Comparison of ENCODE assay signal across 27 cellular contexts in genomic region chr12:95494888-95495287, GRCh38. TPM values are rescaled to one million over a fixed set of nuclear protein-coding genes. Genes with fewer than 3 reads are reported as not detected.
"Had no signal": no experiment of that assay in that cellular context is flagged by ENCODE, and none has a peak within 500 bp of the region (broad histone marks: within the 10 kb centered on the region; RNA-seq: fewer than 3 reads in every experiment).

No MANE protein-coding gene starts in this region.

- ATAC-seq: activated CD8-positive, alpha-beta T cell treated with anti-CD3 and anti-CD28 coated beads for 36 hours; activated T-cell treated with anti-CD3 and anti-CD28 coated beads, Interleukin-2, amount 50 U/mL, for 4 hours; activated T-helper 17 cell treated with anti-CD3 and anti-CD28 coated beads, Interleukin-2, amount 50 U/mL, for 72 hours; esophagus mucosa; WTC11 had no signal

- H3K4me3 Mint-ChIP-seq: activated CD8-positive, alpha-beta T cell treated with anti-CD3 and anti-CD28 coated beads for 36 hours; activated naive CD8-positive, alpha-beta T cell; activated T-cell treated with anti-CD3 and anti-CD28 coated beads, Interleukin-2, amount 50 U/mL, for 4 hours; activated T-helper 17 cell treated with anti-CD3 and anti-CD28 coated beads, Interleukin-2, amount 50 U/mL, for 72 hours; central memory CD8-positive, alpha-beta T cell; dendritic cell treated with granulocyte-macrophage colony-stimulating factor and Interleukin-4, amounts not matched to agents 40 ng/mL and 50 ng/mL, for 4 days; endodermal cell; WTC11 had no signal

- DNase-seq: activated CD4-positive, alpha-beta T cell treated with anti-CD3 and anti-CD28 coated beads for 1 hour; activated CD4-positive, alpha-beta T cell treated with anti-CD3 and anti-CD28 coated beads for 48 hours; activated CD4-positive, alpha-beta T cell treated with anti-CD3 and anti-CD28 coated beads, Interleukin-2, amount 50 U/mL, for 1 hour; activated CD4-positive, alpha-beta T cell treated with anti-CD3 and anti-CD28 coated beads, Interleukin-2, amount 50 U/mL, for 48 hours; activated CD8-positive, alpha-beta memory T cell treated with anti-CD3 and anti-CD28 coated beads for 24 hours; activated CD8-positive, alpha-beta T cell treated with anti-CD3 and anti-CD28 coated beads for 36 hours; activated effector memory CD4-positive, alpha-beta T cell treated with Interleukin-2 at 50 U/mL for 16 hours; activated gamma-delta T cell treated with Interleukin-2 at 50 U/mL for 16 hours; activated naive CD4-positive, alpha-beta T cell treated with anti-CD3 and anti-CD28 coated beads, Interleukin-2, amount 50 U/mL, for 16 hours; activated naive CD4-positive, alpha-beta T cell treated with Interleukin-2 at 50 U/mL for 16 hours; activated T-cell treated with anti-CD3 and anti-CD28 coated beads, Interleukin-2, amount 50 U/mL, for 4 hours; amniotic stem cell; anterior cingulate cortex; brain microvascular endothelial cell; dorsolateral prefrontal cortex; effector memory CD4-positive, alpha-beta T cell; endodermal cell; foreskin fibroblast; head of caudate nucleus; T-helper 2 cell had no signal

- H3K27me3 Mint-ChIP-seq: activated CD8-positive, alpha-beta T cell treated with anti-CD3 and anti-CD28 coated beads for 36 hours; activated naive CD8-positive, alpha-beta T cell; activated T-helper 17 cell treated with anti-CD3 and anti-CD28 coated beads, Interleukin-2, amount 50 U/mL, for 72 hours; central memory CD8-positive, alpha-beta T cell; dendritic cell treated with granulocyte-macrophage colony-stimulating factor and Interleukin-4, amounts not matched to agents 40 ng/mL and 50 ng/mL, for 4 days had no signal

- H3K9me3 Mint-ChIP-seq: activated CD8-positive, alpha-beta T cell treated with anti-CD3 and anti-CD28 coated beads for 36 hours; activated T-cell treated with anti-CD3 and anti-CD28 coated beads, Interleukin-2, amount 50 U/mL, for 4 hours; activated T-helper 17 cell treated with anti-CD3 and anti-CD28 coated beads, Interleukin-2, amount 50 U/mL, for 72 hours; central memory CD8-positive, alpha-beta T cell; dendritic cell treated with granulocyte-macrophage colony-stimulating factor and Interleukin-4, amounts not matched to agents 40 ng/mL and 50 ng/mL, for 4 days had no signal

- H3K27ac ChIP-seq: brain microvascular endothelial cell, coronary artery, dorsolateral prefrontal cortex had no signal

- H3K4me3 ChIP-seq: coronary artery, dorsolateral prefrontal cortex had no signal

- H3K27me3 ChIP-seq: brain microvascular endothelial cell, dorsolateral prefrontal cortex had no signal

- H3K27ac Mint-ChIP-seq: activated CD8-positive, alpha-beta T cell treated with anti-CD3 and anti-CD28 coated beads for 36 hours; activated naive CD8-positive, alpha-beta T cell; activated T-helper 17 cell treated with anti-CD3 and anti-CD28 coated beads, Interleukin-2, amount 50 U/mL, for 72 hours; dendritic cell treated with granulocyte-macrophage colony-stimulating factor and Interleukin-4, amounts not matched to agents 40 ng/mL and 50 ng/mL, for 4 days; endodermal cell; WTC11 had no signal

- H3K4me1 Mint-ChIP-seq: endodermal cell, WTC11 had no signal

RNA-seq across cellular contexts. Expression of gene USP44, which starts 56.4 kb away (rescaled TPM):
- total RNA-seq: esophagus mucosa had no signal
